ENCODE assay signal across 1 cellular context in genomic region chr4:992297-993110, GRCh38.
TF ChIP-seq lines count a peak whose summit lies in the region.

No MANE protein-coding gene starts in this region.

TF ChIP-seq in HepG2, 621 proteins besides CTCF, POLR2A, EP300 and RAD21 (continued from another document and continues in another):
- TF ChIP-seq HBP1 (CRISPR knock-in tag; IDR thresholded peaks at IDR 0.05; ENCODE audit: low read depth) (peak; percentile 90; the same call in 1 of the 2 replicates), PHF21A (CRISPR knock-in tag; IDR thresholded peaks at IDR 0.05) (peak; percentile 93), SIX4 (CRISPR knock-in tag; IDR thresholded peaks at IDR 0.05) (peak; percentile 84), ZNF652 (CRISPR knock-in tag; IDR thresholded peaks at IDR 0.05; ENCODE audit: borderline replicate concordance, low read depth) (peak; percentile 38; the same call in 1 of the 2 replicates), STAT5B (CRISPR knock-in tag; IDR thresholded peaks at IDR 0.05) (no peak), ZNF296 (CRISPR knock-in tag; conservative IDR thresholded peaks at IDR 0.05) (peak; percentile 88; the same call in 1 of the 2 replicates), BRF2 (CRISPR knock-in tag; IDR thresholded peaks at IDR 0.05) (no peak), NONO (IDR thresholded peaks at IDR 0.05) (no peak), NONO (CRISPR knock-in tag; conservative IDR thresholded peaks at IDR 0.05) (peak; percentile 68), TRIM24 (CRISPR knock-in tag; IDR thresholded peaks at IDR 0.05) (0 out of 2 replicates have a peak, but pooled peaks have one; percentile 14), KLF11 (CRISPR knock-in tag; IDR thresholded peaks at IDR 0.05) (peak; percentile 66; the same call in 1 of the 2 replicates), MAF1 (CRISPR knock-in tag; IDR thresholded peaks at IDR 0.05; ENCODE audit: borderline replicate concordance) (0 out of 2 replicates have a peak, but pooled peaks have one; percentile 27), SP4 (CRISPR knock-in tag; IDR thresholded peaks at IDR 0.05) (peak; percentile 74; the same call in 1 of the 2 replicates), ZNF839 (CRISPR knock-in tag; IDR thresholded peaks at IDR 0.05; ENCODE audit: borderline replicate concordance) (no peak), KDM6A (CRISPR knock-in tag; IDR thresholded peaks at IDR 0.05; ENCODE audit: low read depth) (peak; percentile 63; the same call in 1 of the 2 replicates), RARA (CRISPR knock-in tag; IDR thresholded peaks at IDR 0.05) (peak; percentile 93), ERF (CRISPR knock-in tag; IDR thresholded peaks at IDR 0.05) (peak; percentile 82), PCBP1 (IDR thresholded peaks at IDR 0.05; ENCODE audit: borderline replicate concordance, low read depth, low read length) (peak; percentile 49; the same call in 1 of the 2 replicates), ZNF709 (CRISPR knock-in tag; IDR thresholded peaks at IDR 0.05) (peak; percentile 71), ZNF180 (CRISPR knock-in tag; IDR thresholded peaks at IDR 0.05; ENCODE audit: borderline replicate concordance, low read depth) (no peak), ZBTB20 (CRISPR knock-in tag; IDR thresholded peaks at IDR 0.05; ENCODE audit: borderline replicate concordance, low read depth) (peak; percentile 88), ZNF891 (CRISPR knock-in tag; IDR thresholded peaks at IDR 0.05) (0 out of 2 replicates have a peak, but pooled peaks have one; percentile 14), TOE1 (CRISPR knock-in tag; IDR thresholded peaks at IDR 0.05) (no peak), DNMT3B (CRISPR knock-in tag; conservative IDR thresholded peaks at IDR 0.05) (no peak), IRF2 (CRISPR knock-in tag; IDR thresholded peaks at IDR 0.05) (peak; percentile 100), ZBTB46 (CRISPR knock-in tag; IDR thresholded peaks at IDR 0.05; ENCODE audit: borderline replicate concordance) (no peak), TCF7 (IDR thresholded peaks at IDR 0.05; ENCODE audit: low read depth) (peak; percentile 91), KLF9 (CRISPR knock-in tag; IDR thresholded peaks at IDR 0.05; ENCODE audit: low read depth) (peak; percentile 37; the same call in 1 of the 2 replicates), ZNF343 (CRISPR knock-in tag; IDR thresholded peaks at IDR 0.05) (peak; percentile 58; the same call in 1 of the 2 replicates), FOXO1 (CRISPR knock-in tag; IDR thresholded peaks at IDR 0.05) (peak; percentile 81; the same call in 1 of the 2 replicates)
- TF ChIP-seq, protein P1, sequence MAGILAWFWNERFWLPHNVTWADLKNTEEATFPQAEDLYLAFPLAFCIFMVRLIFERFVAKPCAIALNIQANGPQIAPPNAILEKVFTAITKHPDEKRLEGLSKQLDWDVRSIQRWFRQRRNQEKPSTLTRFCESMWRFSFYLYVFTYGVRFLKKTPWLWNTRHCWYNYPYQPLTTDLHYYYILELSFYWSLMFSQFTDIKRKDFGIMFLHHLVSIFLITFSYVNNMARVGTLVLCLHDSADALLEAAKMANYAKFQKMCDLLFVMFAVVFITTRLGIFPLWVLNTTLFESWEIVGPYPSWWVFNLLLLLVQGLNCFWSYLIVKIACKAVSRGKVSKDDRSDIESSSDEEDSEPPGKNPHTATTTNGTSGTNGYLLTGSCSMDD (CRISPR knock-in tag; IDR thresholded peaks at IDR 0.05) = no peak; the same call in 1 of the 2 replicates
- TF ChIP-seq, protein P2, sequence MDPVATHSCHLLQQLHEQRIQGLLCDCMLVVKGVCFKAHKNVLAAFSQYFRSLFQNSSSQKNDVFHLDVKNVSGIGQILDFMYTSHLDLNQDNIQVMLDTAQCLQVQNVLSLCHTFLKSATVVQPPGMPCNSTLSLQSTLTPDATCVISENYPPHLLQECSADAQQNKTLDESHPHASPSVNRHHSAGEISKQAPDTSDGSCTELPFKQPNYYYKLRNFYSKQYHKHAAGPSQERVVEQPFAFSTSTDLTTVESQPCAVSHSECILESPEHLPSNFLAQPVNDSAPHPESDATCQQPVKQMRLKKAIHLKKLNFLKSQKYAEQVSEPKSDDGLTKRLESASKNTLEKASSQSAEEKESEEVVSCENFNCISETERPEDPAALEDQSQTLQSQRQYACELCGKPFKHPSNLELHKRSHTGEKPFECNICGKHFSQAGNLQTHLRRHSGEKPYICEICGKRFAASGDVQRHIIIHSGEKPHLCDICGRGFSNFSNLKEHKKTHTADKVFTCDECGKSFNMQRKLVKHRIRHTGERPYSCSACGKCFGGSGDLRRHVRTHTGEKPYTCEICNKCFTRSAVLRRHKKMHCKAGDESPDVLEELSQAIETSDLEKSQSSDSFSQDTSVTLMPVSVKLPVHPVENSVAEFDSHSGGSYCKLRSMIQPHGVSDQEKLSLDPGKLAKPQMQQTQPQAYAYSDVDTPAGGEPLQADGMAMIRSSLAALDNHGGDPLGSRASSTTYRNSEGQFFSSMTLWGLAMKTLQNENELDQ (CRISPR knock-in tag; IDR thresholded peaks at IDR 0.05; ENCODE audit: borderline replicate concordance) = peak; percentile 58; the same call in 1 of the 2 replicates
- TF ChIP-seq, protein P3, sequence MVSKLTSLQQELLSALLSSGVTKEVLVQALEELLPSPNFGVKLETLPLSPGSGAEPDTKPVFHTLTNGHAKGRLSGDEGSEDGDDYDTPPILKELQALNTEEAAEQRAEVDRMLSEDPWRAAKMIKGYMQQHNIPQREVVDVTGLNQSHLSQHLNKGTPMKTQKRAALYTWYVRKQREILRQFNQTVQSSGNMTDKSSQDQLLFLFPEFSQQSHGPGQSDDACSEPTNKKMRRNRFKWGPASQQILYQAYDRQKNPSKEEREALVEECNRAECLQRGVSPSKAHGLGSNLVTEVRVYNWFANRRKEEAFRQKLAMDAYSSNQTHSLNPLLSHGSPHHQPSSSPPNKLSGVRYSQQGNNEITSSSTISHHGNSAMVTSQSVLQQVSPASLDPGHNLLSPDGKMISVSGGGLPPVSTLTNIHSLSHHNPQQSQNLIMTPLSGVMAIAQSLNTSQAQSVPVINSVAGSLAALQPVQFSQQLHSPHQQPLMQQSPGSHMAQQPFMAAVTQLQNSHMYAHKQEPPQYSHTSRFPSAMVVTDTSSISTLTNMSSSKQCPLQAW (CRISPR knock-in tag; IDR thresholded peaks at IDR 0.05) = peak; percentile 85
- TF ChIP-seq, protein P4, sequence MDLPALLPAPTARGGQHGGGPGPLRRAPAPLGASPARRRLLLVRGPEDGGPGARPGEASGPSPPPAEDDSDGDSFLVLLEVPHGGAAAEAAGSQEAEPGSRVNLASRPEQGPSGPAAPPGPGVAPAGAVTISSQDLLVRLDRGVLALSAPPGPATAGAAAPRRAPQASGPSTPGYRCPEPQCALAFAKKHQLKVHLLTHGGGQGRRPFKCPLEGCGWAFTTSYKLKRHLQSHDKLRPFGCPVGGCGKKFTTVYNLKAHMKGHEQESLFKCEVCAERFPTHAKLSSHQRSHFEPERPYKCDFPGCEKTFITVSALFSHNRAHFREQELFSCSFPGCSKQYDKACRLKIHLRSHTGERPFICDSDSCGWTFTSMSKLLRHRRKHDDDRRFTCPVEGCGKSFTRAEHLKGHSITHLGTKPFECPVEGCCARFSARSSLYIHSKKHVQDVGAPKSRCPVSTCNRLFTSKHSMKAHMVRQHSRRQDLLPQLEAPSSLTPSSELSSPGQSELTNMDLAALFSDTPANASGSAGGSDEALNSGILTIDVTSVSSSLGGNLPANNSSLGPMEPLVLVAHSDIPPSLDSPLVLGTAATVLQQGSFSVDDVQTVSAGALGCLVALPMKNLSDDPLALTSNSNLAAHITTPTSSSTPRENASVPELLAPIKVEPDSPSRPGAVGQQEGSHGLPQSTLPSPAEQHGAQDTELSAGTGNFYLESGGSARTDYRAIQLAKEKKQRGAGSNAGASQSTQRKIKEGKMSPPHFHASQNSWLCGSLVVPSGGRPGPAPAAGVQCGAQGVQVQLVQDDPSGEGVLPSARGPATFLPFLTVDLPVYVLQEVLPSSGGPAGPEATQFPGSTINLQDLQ (CRISPR knock-in tag; IDR thresholded peaks at IDR 0.05) = peak; percentile 56; the same call in 1 of the 2 replicates
- TF ChIP-seq, protein P5, sequence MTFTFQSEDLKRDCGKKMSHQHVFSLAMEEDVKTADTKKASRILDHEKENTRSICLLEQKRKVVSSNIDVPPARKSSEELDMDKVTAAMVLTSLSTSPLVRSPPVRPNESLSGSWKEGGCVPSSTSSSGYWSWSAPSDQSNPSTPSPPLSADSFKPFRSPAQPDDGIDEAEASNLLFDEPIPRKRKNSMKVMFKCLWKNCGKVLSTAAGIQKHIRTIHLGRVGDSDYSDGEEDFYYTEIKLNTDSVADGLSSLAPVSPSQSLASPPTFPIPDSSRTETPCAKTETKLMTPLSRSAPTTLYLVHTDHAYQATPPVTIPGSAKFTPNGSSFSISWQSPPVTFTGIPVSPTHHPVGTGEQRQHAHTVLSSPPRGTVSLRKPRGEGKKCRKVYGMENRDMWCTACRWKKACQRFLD (CRISPR knock-in tag; IDR thresholded peaks at IDR 0.05; ENCODE audit: borderline replicate concordance) = 0 out of 2 replicates have a peak, but pooled peaks have one; percentile 24
- TF ChIP-seq, protein P6, sequence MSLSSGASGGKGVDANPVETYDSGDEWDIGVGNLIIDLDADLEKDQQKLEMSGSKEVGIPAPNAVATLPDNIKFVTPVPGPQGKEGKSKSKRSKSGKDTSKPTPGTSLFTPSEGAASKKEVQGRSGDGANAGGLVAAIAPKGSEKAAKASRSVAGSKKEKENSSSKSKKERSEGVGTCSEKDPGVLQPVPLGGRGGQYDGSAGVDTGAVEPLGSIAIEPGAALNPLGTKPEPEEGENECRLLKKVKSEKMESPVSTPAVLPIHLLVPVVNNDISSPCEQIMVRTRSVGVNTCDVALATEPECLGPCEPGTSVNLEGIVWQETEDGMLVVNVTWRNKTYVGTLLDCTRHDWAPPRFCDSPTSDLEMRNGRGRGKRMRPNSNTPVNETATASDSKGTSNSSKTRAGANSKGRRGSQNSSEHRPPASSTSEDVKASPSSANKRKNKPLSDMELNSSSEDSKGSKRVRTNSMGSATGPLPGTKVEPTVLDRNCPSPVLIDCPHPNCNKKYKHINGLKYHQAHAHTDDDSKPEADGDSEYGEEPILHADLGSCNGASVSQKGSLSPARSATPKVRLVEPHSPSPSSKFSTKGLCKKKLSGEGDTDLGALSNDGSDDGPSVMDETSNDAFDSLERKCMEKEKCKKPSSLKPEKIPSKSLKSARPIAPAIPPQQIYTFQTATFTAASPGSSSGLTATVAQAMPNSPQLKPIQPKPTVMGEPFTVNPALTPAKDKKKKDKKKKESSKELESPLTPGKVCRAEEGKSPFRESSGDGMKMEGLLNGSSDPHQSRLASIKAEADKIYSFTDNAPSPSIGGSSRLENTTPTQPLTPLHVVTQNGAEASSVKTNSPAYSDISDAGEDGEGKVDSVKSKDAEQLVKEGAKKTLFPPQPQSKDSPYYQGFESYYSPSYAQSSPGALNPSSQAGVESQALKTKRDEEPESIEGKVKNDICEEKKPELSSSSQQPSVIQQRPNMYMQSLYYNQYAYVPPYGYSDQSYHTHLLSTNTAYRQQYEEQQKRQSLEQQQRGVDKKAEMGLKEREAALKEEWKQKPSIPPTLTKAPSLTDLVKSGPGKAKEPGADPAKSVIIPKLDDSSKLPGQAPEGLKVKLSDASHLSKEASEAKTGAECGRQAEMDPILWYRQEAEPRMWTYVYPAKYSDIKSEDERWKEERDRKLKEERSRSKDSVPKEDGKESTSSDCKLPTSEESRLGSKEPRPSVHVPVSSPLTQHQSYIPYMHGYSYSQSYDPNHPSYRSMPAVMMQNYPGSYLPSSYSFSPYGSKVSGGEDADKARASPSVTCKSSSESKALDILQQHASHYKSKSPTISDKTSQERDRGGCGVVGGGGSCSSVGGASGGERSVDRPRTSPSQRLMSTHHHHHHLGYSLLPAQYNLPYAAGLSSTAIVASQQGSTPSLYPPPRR (CRISPR knock-in tag; IDR thresholded peaks at IDR 0.05; ENCODE audit: borderline replicate concordance) = peak; percentile 86
